27 cellular contexts compared by ENCODE assay signal in genomic region chr2:179686718-179687342, GRCh38.
DNase-seq lines count a peak whose midpoint lies in the region; ATAC-seq and TF ChIP-seq lines count a peak whose summit lies in the region.
"Had no signal": no experiment of that assay in that cellular context is flagged by ENCODE, and none has a peak within 500 bp of the region (broad histone marks: within the 10 kb centered on the region; RNA-seq: fewer than 3 reads in every experiment).

No MANE protein-coding gene starts in this region.

- no peaks in the 10 kb centered on the region; the same call in 1 of the 2 replicates for H3K9me3 ChIP-seq in MG63
- H3K9me3 ChIP-seq: body of pancreas, esophagus squamous epithelium, pancreas, thoracic aorta had no signal

- TF ChIP-seq CTCF in fibroblast of mammary gland (conservative IDR thresholded peaks at IDR 0.05; ENCODE audit: control insufficient read depth, insufficient read depth, low read depth, low read length), result no peak

- DNase-seq in EL (peak; percentile 57), MG63 (peak; percentile 66), fibroblast of mammary gland (ENCODE audit: low read depth) (peak; percentile 84), skeletal muscle cell (ENCODE audit: low read depth) (peak; percentile 20), LoVo (ENCODE audit: low spot score) (no peak)
- DNase-seq: ACHN; activated CD4-positive, alpha-beta memory T cell treated with anti-CD3 and anti-CD28 coated beads, Interleukin-2, amount 10 ng/mL, durations not matched to agents 7 days and 5 days; activated CD8-positive, alpha-beta memory T cell treated with anti-CD3 and anti-CD28 coated beads, Interleukin-2, amount 50 U/mL, for 4 hours; activated naive CD4-positive, alpha-beta T cell treated with Interleukin-2 at 50 U/mL for 16 hours; body of pancreas; DMS79 treated with DMSO at 0.1 percent for 48 hours; dorsolateral prefrontal cortex; esophagus squamous epithelium; immature natural killer cell; Kasumi-1; mesenchymal stem cell; NCI-H146; NCI-H774; pancreas; SIG-M5; stimulated activated CD8-positive, alpha-beta memory T cell treated with anti-CD3 and anti-CD28 coated beads, Interleukin-4, amount 100 ng/mL, for 48 hours; SW 1271; T-helper 9 cell had no signal

- H3K27me3 ChIP-seq in MG63, result no peaks in the 10 kb centered on the region
- H3K27me3 ChIP-seq: body of pancreas, dorsolateral prefrontal cortex, esophagus squamous epithelium, pancreas had no signal

- H3K36me3 ChIP-seq in MG63, result no peaks in the 10 kb centered on the region
- H3K36me3 ChIP-seq: esophagus squamous epithelium, pancreas, thoracic aorta had no signal

- H3K4me3 ChIP-seq in MG63, result no peak overlapping the region
- H3K4me3 ChIP-seq in fibroblast of mammary gland (ENCODE audit: control insufficient read depth, low read depth, low read length), result no peak overlapping the region
- H3K4me3 ChIP-seq in skeletal muscle cell (ENCODE audit: low read depth, low read length), result no peak overlapping the region
- H3K4me3 ChIP-seq: body of pancreas, dorsolateral prefrontal cortex, esophagus squamous epithelium, pancreas, smooth muscle cell, thoracic aorta had no signal

- no peak for ATAC-seq in GM21447 (IDR thresholded peaks at IDR 0.05; ENCODE audit: unreplicated experiment)
- no peak for ATAC-seq in GM19035 (IDR thresholded peaks at IDR 0.05; ENCODE audit: unreplicated experiment)
- ATAC-seq: body of pancreas, pancreas had no signal
